In the genomic region with DNA sequence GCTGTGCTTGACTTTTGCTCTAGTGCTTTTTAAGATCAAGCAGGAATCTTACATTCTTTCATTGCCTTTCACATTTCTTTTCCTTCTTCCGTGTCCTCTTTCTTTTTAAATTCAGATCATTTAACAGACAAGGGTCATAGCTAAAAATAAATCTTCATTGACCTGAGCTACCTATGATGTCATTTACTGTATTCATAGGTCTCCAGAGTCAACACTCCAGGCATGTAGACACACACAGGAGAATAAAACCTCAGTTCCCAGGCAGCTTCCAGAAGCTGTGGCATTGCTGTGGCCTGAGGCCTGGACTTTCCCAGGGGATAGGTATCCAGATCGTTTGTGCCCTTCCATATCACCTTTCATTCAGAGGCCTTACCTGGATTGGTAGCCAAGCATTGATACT, we compare ENCODE assay signal across 13 cellular contexts. TPM values are rescaled to one million over a fixed set of nuclear protein-coding genes. Genes with fewer than 3 reads are reported as not detected.
DNase-seq lines count a peak whose midpoint lies in the region; ATAC-seq, FAIRE-seq and TF ChIP-seq lines count a peak whose summit lies in the region.
"Had no signal": no experiment of that assay in that cellular context is flagged by ENCODE, and none has a peak within 500 bp of the region (broad histone marks: within the 10 kb centered on the region; RNA-seq: fewer than 3 reads in every experiment).

No MANE protein-coding gene starts in this region.

- no peaks in the 10 kb centered on the region for H3K27me3 ChIP-seq in body of pancreas
- no peaks in the 10 kb centered on the region for H3K27me3 ChIP-seq in HepG2 (ENCODE audit: control insufficient read depth in 1 of 2, insufficient read depth in 2 of 2, low read length in 2 of 2)
- no peaks in the 10 kb centered on the region for H3K27me3 ChIP-seq in neural progenitor cell

- peak overlapping the region; percentile 48; the same call in 1 of the 2 replicates for H3K9ac ChIP-seq in HepG2 (ENCODE audit: insufficient read depth, low read depth, low read length)
- H3K9ac ChIP-seq in neural progenitor cell = no peak overlapping the region

- H4K20me1 ChIP-seq in HepG2 (ENCODE audit: insufficient read depth, low read length) (no peaks in the 10 kb centered on the region), neural progenitor cell (ENCODE audit: low read depth) (no peaks in the 10 kb centered on the region)

- no peaks in the 10 kb centered on the region for H3K36me3 Mint-ChIP-seq in neural progenitor cell

- H2AFZ ChIP-seq in HepG2 (ENCODE audit: low read length) (no peak overlapping the region), neural progenitor cell (replicated peaks) (no peak overlapping the region)

- no TSS peak for BruUV-seq in HepG2 (replicated peaks; lab: Mats Ljungman, UMichigan)

- DNase-seq in ACHN (peak; percentile 42), LNCaP clone FGC (ENCODE audit: low read depth) (peak; percentile 85), body of pancreas (peak; percentile 48 to 70 (median 51)), HepG2 (ENCODE audit: low spot score) (peak; percentile 77), KG1 (lab: John Stamatoyannopoulos, UW) (no peak), neural progenitor cell (ENCODE audit: low spot score) (no peak), iPS-NIHi11 (ENCODE audit: low spot score) (no peak), NCI-H1048 (lab: John Stamatoyannopoulos, UW) (no peak)
- DNase-seq: activated T-cell treated with anti-CD3 and anti-CD28 coated beads, Interleukin-2, amount 50 U/mL, for 72 hours; central memory CD4-positive, alpha-beta T cell; kidney; NCI-H187 had no signal

- intact Hi-C loops in body of pancreas (cut with DNase I) (no loop called here), HepG2 (cut with micrococcal nuclease; ENCODE audit: unreplicated experiment) (loop anchor here (5.0 kb wide), 2 partner anchors 39 to 76 kb away; a partner anchor contains a TSS)

- no peaks in the 10 kb centered on the region for H3K27me3 Mint-ChIP-seq in neural progenitor cell (ENCODE audit: insufficient read depth, low read depth)

- TF ChIP-seq RAD21 in HepG2 (CRISPR knock-in tag; IDR thresholded peaks at IDR 0.05) = no peak

- TF ChIP-seq EP300 in HepG2 (IDR thresholded peaks at IDR 0.05; ENCODE audit: low read depth in 2 of 2, low read length in 2 of 2) = no peak
- TF ChIP-seq EP300 in HepG2 (CRISPR knock-in tag; IDR thresholded peaks at IDR 0.05; ENCODE audit: borderline replicate concordance) = no peak

- peaks cover 7% of the 10 kb centered on the region for H3K4me1 Mint-ChIP-seq in neural progenitor cell

- CTCF ChIA-PET in HepG2 (lab: Yijun Ruan, JAX; ENCODE audit: low intra/inter-chr PET ratio, low total read pairs) = no interaction called here

- POLR2A ChIA-PET in HepG2 (lab: Yijun Ruan, JAX) = interaction anchor here (0.9 to 6.6 kb wide), 3 partner anchors 9 to 77 kb away, joined by 3 to 36 read pairs (median 4); no protein-coding TSS in a partner anchor

- TF ChIP-seq POLR2A in body of pancreas (IDR thresholded peaks at IDR 0.05) (peak in 2 of 3 donors; percentile 62 to 71), HepG2 (IDR thresholded peaks at IDR 0.05; ENCODE audit: insufficient read depth in 1 of 2, low read depth in 2 of 2, low read length in 2 of 2) (no peak)

- peaks cover 57% of the 10 kb centered on the region for H3K4me1 ChIP-seq in body of pancreas
- H3K4me1 ChIP-seq in HepG2 (ENCODE audit: insufficient read depth, low read length) = peaks cover 54% of the 10 kb centered on the region
- no peaks in the 10 kb centered on the region for H3K4me1 ChIP-seq in neural progenitor cell

- no peaks in the 10 kb centered on the region for H3F3A ChIP-seq in neural progenitor cell (ENCODE audit: low read depth)

- in situ Hi-C loops in ACHN (cut with HindIII; ENCODE audit: low pct_ligation_motif_present, low pct_unique_long_range_greater_than_20kb, low sequenced_read_pairs) = no loop called here
- in situ Hi-C loops in HepG2 (cut with HindIII; ENCODE audit: extremely low pct_ligation_motif_present, low pct_unique_long_range_greater_than_20kb) = loop anchor here (5.0 kb wide), 1 partner anchor 76 kb away; no protein-coding TSS in a partner anchor

- no peak overlapping the region for H3K27ac Mint-ChIP-seq in neural progenitor cell
- H3K27ac Mint-ChIP-seq: activated T-cell treated with anti-CD3 and anti-CD28 coated beads, Interleukin-2, amount 50 U/mL, for 72 hours had no signal

- 23 to 24% methylated on average over 2 of the region's 2 CpGs for WGBS in body of pancreas, 2 donors
- 36% methylated on average over 2 of the region's 2 CpGs for WGBS in HepG2 (ENCODE audit: low lambda C conversion rate)

- H3K4me3 ChIP-seq in LNCaP clone FGC (ENCODE audit: low read depth, low read length) (no peak overlapping the region), body of pancreas (no peak overlapping the region), HepG2 (replicated peaks in 1 of 3; ENCODE audit: insufficient read depth in 1 of 3, low read depth in 2 of 3, low read length in 3 of 3) (no peak overlapping the region), neural progenitor cell (no peak overlapping the region)

- H3K36me3 ChIP-seq in body of pancreas (replicated peaks in 1 of 2; ENCODE audit: insufficient read depth in 1 of 2, low read depth in 2 of 2) (no peaks in the 10 kb centered on the region), HepG2 (replicated peaks in 1 of 2; ENCODE audit: control insufficient read depth in 1 of 2, insufficient read depth in 2 of 2, low read length in 2 of 2) (no peaks in the 10 kb centered on the region), neural progenitor cell (no peaks in the 10 kb centered on the region)

- H3K27ac ChIP-seq in body of pancreas = peak overlapping the region in 3 of 4 donors; percentile 52 to 86 (median 85)
- peak overlapping the region; percentile 18 for H3K27ac ChIP-seq in HepG2 (ENCODE audit: extremely low read length, insufficient read depth, low read length)
- no peak overlapping the region for H3K27ac ChIP-seq in neural progenitor cell
- H3K27ac ChIP-seq: VCaP had no signal

- no peak for FAIRE-seq in HepG2 (lab: Jason Lieb, UNC)
- FAIRE-seq: kidney had no signal

- no peak for TF ChIP-seq CTCF in LNCaP clone FGC (IDR thresholded peaks at IDR 0.05; ENCODE audit: control insufficient read depth, extremely low read depth, insufficient read depth)
- TF ChIP-seq CTCF in body of pancreas (IDR thresholded peaks at IDR 0.05) = no peak
- no peak for TF ChIP-seq CTCF in HepG2 (CRISPR knock-in tag; IDR thresholded peaks at IDR 0.05)
- TF ChIP-seq CTCF in neural progenitor cell (IDR thresholded peaks at IDR 0.05) = no peak

- H3K9me3 ChIP-seq in body of pancreas (no peaks in the 10 kb centered on the region), HepG2 (ENCODE audit: low read length) (no peaks in the 10 kb centered on the region), neural progenitor cell (ENCODE audit: low read depth) (no peaks in the 10 kb centered on the region)

- peaks cover 4% of the 10 kb centered on the region for H3K9me3 Mint-ChIP-seq in neural progenitor cell
- H3K9me3 Mint-ChIP-seq: activated T-cell treated with anti-CD3 and anti-CD28 coated beads, Interleukin-2, amount 50 U/mL, for 72 hours had no signal

- H3K4me2 ChIP-seq in HepG2 (ENCODE audit: low read depth, low read length) = no peak overlapping the region
- H3K4me2 ChIP-seq in neural progenitor cell = no peak overlapping the region

- H3K79me2 ChIP-seq in HepG2 (ENCODE audit: insufficient read depth, low read length) = no peaks in the 10 kb centered on the region
- no peaks in the 10 kb centered on the region for H3K79me2 ChIP-seq in neural progenitor cell (ENCODE audit: low read depth)

- ATAC-seq in body of pancreas (peak; percentile 77), HepG2 (no peak)
- ATAC-seq: activated T-cell treated with anti-CD3 and anti-CD28 coated beads, Interleukin-2, amount 50 U/mL, for 72 hours had no signal

- no peak overlapping the region for H3K4me3 Mint-ChIP-seq in neural progenitor cell
- H3K4me3 Mint-ChIP-seq: activated T-cell treated with anti-CD3 and anti-CD28 coated beads, Interleukin-2, amount 50 U/mL, for 72 hours had no signal

TF ChIP-seq in HepG2, 621 proteins besides CTCF, POLR2A, EP300 and RAD21 (continues in another document):
- TF ChIP-seq ZNF749 (CRISPR knock-in tag; IDR thresholded peaks at IDR 0.05; ENCODE audit: borderline replicate concordance) = no peak
- TF ChIP-seq RAD51 (IDR thresholded peaks at IDR 0.05; ENCODE audit: borderline replicate concordance) = no peak
- TF ChIP-seq NFIC (IDR thresholded peaks at IDR 0.05; ENCODE audit: low read length) = no peak
- TF ChIP-seq FOXA1 (IDR thresholded peaks at IDR 0.05) = no peak
- TF ChIP-seq FOXA1 (CRISPR knock-in tag; IDR thresholded peaks at IDR 0.05) = peak; percentile 57; the same call in 1 of the 2 replicates
- TF ChIP-seq ZNF205 (CRISPR knock-in tag; IDR thresholded peaks at IDR 0.05) = no peak
- TF ChIP-seq ZNF510 (CRISPR knock-in tag; IDR thresholded peaks at IDR 0.05; ENCODE audit: low read depth) = no peak
- TF ChIP-seq SMAD9 (CRISPR knock-in tag; IDR thresholded peaks at IDR 0.05) = no peak

RNA-seq across cellular contexts. Expression of a gene that starts 38.5 kb away (rescaled TPM):
- 10 to 100 TPM; 21.1 to 28.8 TPM for total RNA-seq in body of pancreas
- total RNA-seq in HepG2 (2016; rRNA removed; fragmentation: Illumina TruSeq; extraction: Trizol) = 58.3 and 60.2 TPM in 2 replicates
- total RNA-seq in HepG2 (2016; cell fraction: cytosol; rRNA removed; fragmentation: Illumina TruSeq; extraction: Trizol; ENCODE audit: low read depth) = 12.4 and 12.9 TPM in 2 replicates
- total RNA-seq in HepG2 (2016; cell fraction: insoluble cytoplasmic fraction; rRNA removed; fragmentation: Illumina TruSeq; extraction: Trizol) = 52.4 and 56.6 TPM in 2 replicates
- 39.4 and 43.3 TPM in 2 replicates for total RNA-seq in HepG2 (2016; cell fraction: membrane; rRNA removed; fragmentation: Illumina TruSeq; extraction: Trizol)
- total RNA-seq in HepG2 (2016; cell fraction: nucleus; rRNA removed; fragmentation: Illumina TruSeq; extraction: Trizol) = 34.5 and 40.2 TPM in 2 replicates
- 21.9 and 22.1 TPM in 2 replicates for polyA plus RNA-seq in HepG2 (2011; rRNA removed)
- polyA plus RNA-seq in HepG2 (2011; cell fraction: cytosol; rRNA removed) = 8.7 and 16.5 TPM in 2 replicates
- polyA plus RNA-seq in HepG2 (2011; cell fraction: nucleus; rRNA removed) = 15.6 and 18.2 TPM in 2 replicates
- polyA plus RNA-seq in HepG2 (2012) = 33.3 and 35.6 TPM in 2 replicates
- 5.6 and 6.6 TPM in 2 replicates for polyA plus RNA-seq in HepG2 (2016; cell fraction: cytosol; fragmentation: Illumina TruSeq; extraction: Trizol; ENCODE audit: low read depth)
- 56.7 and 61.8 TPM in 2 replicates for polyA plus RNA-seq in HepG2 (2016; cell fraction: insoluble cytoplasmic fraction; fragmentation: Illumina TruSeq; extraction: Trizol; ENCODE audit: low read depth)
- 22.3 and 23.2 TPM in 2 replicates for polyA plus RNA-seq in HepG2 (2016; cell fraction: membrane; fragmentation: Illumina TruSeq; extraction: Trizol; ENCODE audit: low read depth)
- 42.6 and 45.8 TPM in 2 replicates for polyA plus RNA-seq in HepG2 (2016; cell fraction: nucleus; fragmentation: Illumina TruSeq; extraction: Trizol; ENCODE audit: insufficient read depth, low read depth)
- 28.4 and 36.9 TPM in 2 replicates for polyA minus RNA-seq in HepG2 (2011; rRNA and poly(A)+ RNA removed; ENCODE audit: low replicate concordance)
- polyA minus RNA-seq in HepG2 (2011; cell fraction: cytosol; rRNA and poly(A)+ RNA removed) = 31.7 and 36.5 TPM in 2 replicates
- 39.4 and 49.1 TPM in 2 replicates for polyA minus RNA-seq in HepG2 (2011; cell fraction: nucleus; rRNA and poly(A)+ RNA removed)
- total RNA-seq in neural progenitor cell (ENCODE audit: low replicate concordance) = 230 and 346 TPM in 2 replicates

Comparison
In these comparisons a context has a peak if more than half of its experiments do, and no peak if none do; other contexts are left out.
1. DNase-seq: peak in ACHN (single experiment), LNCaP clone FGC (single experiment), body of pancreas (4 of 4) and HepG2 (single experiment); none in KG1 (single experiment), neural progenitor cell (single experiment), iPS-NIHi11 (single experiment) and NCI-H1048 (single experiment).
2. POLR2A ChIP-seq: peak in body of pancreas (2 of 3); none in HepG2 (0 of 2).